In the genomic region with DNA sequence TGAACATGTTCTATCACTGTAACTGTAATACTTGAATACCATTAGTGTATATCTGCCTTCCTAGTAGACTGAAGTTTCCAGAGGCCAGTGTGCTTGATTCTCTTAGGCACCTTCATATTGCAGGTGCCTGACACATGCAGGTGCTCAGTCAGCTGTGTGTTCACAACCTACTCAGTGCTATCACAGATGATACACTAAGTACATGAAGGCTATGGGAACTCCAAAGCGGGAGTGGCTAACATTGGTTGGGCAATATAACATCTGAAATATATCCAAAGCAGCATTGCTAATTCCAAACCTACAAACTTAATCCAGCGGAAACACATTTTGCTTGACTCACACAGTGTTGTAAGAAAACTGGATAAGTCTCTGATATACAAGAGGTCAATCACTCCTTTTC, we compare ENCODE assay signal across 26 cellular contexts.
"Had no signal": no experiment of that assay in that cellular context is flagged by ENCODE, and none has a peak within 500 bp of the region (broad histone marks: within the 10 kb centered on the region; RNA-seq: fewer than 3 reads in every experiment).

No MANE protein-coding gene starts in this region.

- H3K27me3 ChIP-seq: stomach, suprapubic skin, testis, thyroid gland, tibial artery, tibial nerve, transverse colon, upper lobe of left lung, upper lobe of right lung, uterus, vagina had no signal

- H3K27ac ChIP-seq: stomach, suprapubic skin, testis, thoracic aorta, thyroid gland, tibial artery, tibial nerve, transverse colon, upper lobe of left lung, upper lobe of right lung, uterus, vagina had no signal

- H3K36me3 ChIP-seq: stomach, suprapubic skin, thoracic aorta, thyroid gland, tibial artery, tibial nerve, transverse colon, upper lobe of left lung, upper lobe of right lung, uterus, vagina had no signal

- ATAC-seq: stimulated activated effector memory CD8-positive, alpha-beta T cell treated with anti-CD3 and anti-CD28 coated beads, Interleukin-12 subunit alpha, Interleukin-12 subunit beta, amount 100 ng/mL, for 72 hours; stimulated activated memory B cell treated with anti-CD40 and anti-IgM and Interleukin-4, amounts not matched to agents 10 μg/mL and 1 μg/mL and 100 μg/mL, for 72 hours; stimulated activated naive B cell treated with anti-CD40 and anti-IgM and Interleukin-4, amounts not matched to agents 10 μg/mL and 1 μg/mL and 100 μg/mL, for 72 hours; stimulated activated naive CD8-positive, alpha-beta T cell treated with anti-CD3 and anti-CD28 coated beads, Interleukin-15, amount 100 ng/mL, for 72 hours; stimulated activated naive CD8-positive, alpha-beta T cell treated with anti-CD3 and anti-CD28 coated beads, Interleukin-15, Interleukin-2, amounts not matched to agents 100 U/mL and 50 U/mL, for 24 hours; upper lobe of right lung had no signal

- DNase-seq: stimulated activated CD4-positive, alpha-beta T cell treated with anti-CD3 and anti-CD28 coated beads, Interleukin-2, amount 100 ng/mL, for 48 hours; stimulated activated CD4-positive, alpha-beta T cell treated with anti-CD3 and anti-CD28 coated beads, Interleukin-4, amount 100 ng/mL, for 1 hour; stimulated activated CD4-positive, alpha-beta T cell treated with anti-CD3 and anti-CD28 coated beads, Interleukin-4, amount 100 ng/mL, for 24 hours; stimulated activated CD4-positive, alpha-beta T cell treated with anti-CD3 and anti-CD28 coated beads, Interleukin-4, amount 100 ng/mL, for 4 hours; stimulated activated CD8-positive, alpha-beta memory T cell treated with anti-CD3 and anti-CD28 coated beads, Interleukin-4, amount 100 ng/mL, for 48 hours; stimulated activated naive B cell treated with anti-CD40 and anti-IgM and Interleukin-4, amounts not matched to agents 10 μg/mL and 1 μg/mL and 100 μg/mL, for 72 hours; stimulated activated naive CD4-positive, alpha-beta T cell; stimulated activated naive CD4-positive, alpha-beta T cell treated with Interleukin-2 at 50 U/mL for 16 hours; stimulated activated naive CD8-positive, alpha-beta T cell treated with anti-CD3 and anti-CD28 coated beads, Interleukin-15, amount 100 ng/mL, for 72 hours; stimulated activated naive CD8-positive, alpha-beta T cell treated with anti-CD3 and anti-CD28 coated beads, Interleukin-15, Interleukin-2, amounts not matched to agents 100 U/mL and 50 U/mL, for 24 hours; stomach; substantia nigra; testis; thyroid gland; tibial artery; transverse colon; trophoblast cell; upper lobe of left lung; upper lobe of right lung; uterus had no signal

- H3K4me1 ChIP-seq: stomach, suprapubic skin, testis, thyroid gland, tibial artery, tibial nerve, transverse colon, upper lobe of left lung, upper lobe of right lung, uterus, vagina had no signal

- H3K9me3 ChIP-seq: stomach, suprapubic skin, testis, thoracic aorta, thyroid gland, tibial artery, transverse colon, upper lobe of left lung, upper lobe of right lung, uterus, vagina had no signal

- H3K4me3 ChIP-seq: stomach, suprapubic skin, testis, thoracic aorta, thyroid gland, tibial artery, tibial nerve, transverse colon, upper lobe of left lung, upper lobe of right lung, uterus, vagina had no signal
